In genomic region chr6:26394289-26394688, GRCh38 we compare ENCODE assay signal across 10 cellular contexts. TPM values are rescaled to one million over a fixed set of nuclear protein-coding genes. Genes with fewer than 3 reads are reported as not detected.
DNase-seq lines count a peak whose midpoint lies in the region; ATAC-seq and TF ChIP-seq lines count a peak whose summit lies in the region.
"Had no signal": no experiment of that assay in that cellular context is flagged by ENCODE, and none has a peak within 500 bp of the region (broad histone marks: within the 10 kb centered on the region; RNA-seq: fewer than 3 reads in every experiment).

No MANE protein-coding gene starts in this region.

- DNase-seq in COR-L47 (lab: John Stamatoyannopoulos, UW) (peak; percentile 29), NCI-H69 (lab: John Stamatoyannopoulos, UW) (peak; percentile 77), fibroblast of villous mesenchyme (ENCODE audit: low read depth) (peak; percentile 59), SIG-M5 (lab: John Stamatoyannopoulos, UW) (no peak)
- no peak for DNase-seq in CD4-positive, alpha-beta T cell
- DNase-seq in naive thymus-derived CD8-positive, alpha-beta T cell, result no peak
- DNase-seq: DMS79 treated with DMSO at 0.1 percent for 48 hours had no signal

- H3K27ac ChIP-seq in CD4-positive, alpha-beta T cell (ENCODE audit: low read depth, low read length), result no peak overlapping the region
- H3K27ac ChIP-seq: HL-60 had no signal

- no peak overlapping the region for H3K4me3 Mint-ChIP-seq in CD4-positive, alpha-beta T cell
- no peak overlapping the region for H3K4me3 Mint-ChIP-seq in naive thymus-derived CD8-positive, alpha-beta T cell
- H3K4me3 Mint-ChIP-seq: activated T-helper 1 cell treated with anti-CD3 and anti-CD28 coated beads, Interleukin-12 subunit alpha, Interleukin-12 subunit beta, Interleukin-2, Interleukin-4 antibody, amounts not matched to agents 30 ng/mL and 10 ng/mL and 1 ng/mL, durations not matched to agents 14 hours and 24 hours and 36 hours had no signal

- TF ChIP-seq CTCF in fibroblast of villous mesenchyme (IDR thresholded peaks at IDR 0.05; ENCODE audit: insufficient read depth, low read depth, low read length), result no peak
- TF ChIP-seq CTCF in CD4-positive, alpha-beta T cell (IDR thresholded peaks at IDR 0.05), result no peak

- POLR2A ChIA-PET in CD4-positive, alpha-beta T cell (lab: Charles Lee), result interaction anchor here (0.5 kb wide), 1 partner anchor 1397 kb away, joined by 3 read pairs; no protein-coding TSS in a partner anchor
- POLR2A ChIA-PET in naive thymus-derived CD8-positive, alpha-beta T cell (lab: Charles Lee), result interaction anchor here (0.8 kb wide), 1 partner anchor 10 kb away, joined by 3 read pairs; no protein-coding TSS in a partner anchor

- no peak overlapping the region for H3K27ac Mint-ChIP-seq in CD4-positive, alpha-beta T cell
- no peak overlapping the region for H3K27ac Mint-ChIP-seq in naive thymus-derived CD8-positive, alpha-beta T cell
- H3K27ac Mint-ChIP-seq: activated T-helper 1 cell treated with anti-CD3 and anti-CD28 coated beads, Interleukin-12 subunit alpha, Interleukin-12 subunit beta, Interleukin-2, Interleukin-4 antibody, amounts not matched to agents 30 ng/mL and 10 ng/mL and 1 ng/mL, durations not matched to agents 14 hours and 24 hours and 36 hours had no signal

- no peaks in the 10 kb centered on the region for H3K9me3 ChIP-seq in CD4-positive, alpha-beta T cell (ENCODE audit: control insufficient read depth, low read length)

- H3K9me3 Mint-ChIP-seq in CD4-positive, alpha-beta T cell, result no peaks in the 10 kb centered on the region
- H3K9me3 Mint-ChIP-seq in naive thymus-derived CD8-positive, alpha-beta T cell, result no peaks in the 10 kb centered on the region
- H3K9me3 Mint-ChIP-seq: activated T-helper 1 cell treated with anti-CD3 and anti-CD28 coated beads, Interleukin-12 subunit alpha, Interleukin-12 subunit beta, Interleukin-2, Interleukin-4 antibody, amounts not matched to agents 30 ng/mL and 10 ng/mL and 1 ng/mL, durations not matched to agents 14 hours and 24 hours and 36 hours had no signal

- no peak for ATAC-seq in CD4-positive, alpha-beta T cell (ENCODE audit: poor library complexity)
- no peak for ATAC-seq in naive thymus-derived CD8-positive, alpha-beta T cell
- ATAC-seq: Right ventricle myocardium inferior had no signal

- no peaks in the 10 kb centered on the region for H3K4me1 Mint-ChIP-seq in CD4-positive, alpha-beta T cell (ENCODE audit: low read depth)
- H3K4me1 Mint-ChIP-seq in naive thymus-derived CD8-positive, alpha-beta T cell, result peaks cover 5 to 14% (median 8%) of the 10 kb centered on the region in 4 donors

- H3K27me3 Mint-ChIP-seq in CD4-positive, alpha-beta T cell, result no peaks in the 10 kb centered on the region
- no peaks in the 10 kb centered on the region for H3K27me3 Mint-ChIP-seq in naive thymus-derived CD8-positive, alpha-beta T cell

- CTCF ChIA-PET in CD4-positive, alpha-beta T cell (lab: Charles Lee), result interaction anchor here (1.2 kb wide), 1 partner anchor 25 kb away, joined by 3 read pairs; no protein-coding TSS in a partner anchor

- no peaks in the 10 kb centered on the region for H3K27me3 ChIP-seq in CD4-positive, alpha-beta T cell (ENCODE audit: control insufficient read depth, insufficient read depth, low read length)

- intact Hi-C loops in CD4-positive, alpha-beta T cell (cut with DNase I, micrococcal nuclease), result loop anchor here in 1 of 2 experiments (5.0 kb wide), 1 partner anchor 42 kb away; no protein-coding TSS in a partner anchor

- H3K4me3 ChIP-seq in fibroblast of villous mesenchyme (ENCODE audit: low read depth, low read length), result no peak overlapping the region

- peaks cover 20% of the 10 kb centered on the region for H3K36me3 Mint-ChIP-seq in CD4-positive, alpha-beta T cell (ENCODE audit: low read depth)
- peaks cover 4 to 23% (median 14%) of the 10 kb centered on the region in 3 donors for H3K36me3 Mint-ChIP-seq in naive thymus-derived CD8-positive, alpha-beta T cell

RNA-seq across cellular contexts. Expression of gene BTN3A1, which starts 7.8 kb away (rescaled TPM):
- 22.5 and 39.3 TPM in 2 replicates for total RNA-seq in fibroblast of villous mesenchyme
- 100 to 1,000 TPM; 109 TPM for total RNA-seq in CD4-positive, alpha-beta T cell
- total RNA-seq in naive thymus-derived CD8-positive, alpha-beta T cell, result 100 to 1,000 TPM; 245 to 250 TPM
- polyA plus RNA-seq in naive thymus-derived CD8-positive, alpha-beta T cell, result 10 to 100 TPM; 39.8 to 63.0 (median 47.3) TPM

RNA-seq across cellular contexts. Expression of gene BTN2A2, which starts 11.4 kb away (rescaled TPM):
- 13.2 and 14.7 TPM in 2 replicates for total RNA-seq in fibroblast of villous mesenchyme
- 10 to 100 TPM in 1 of 2 experiments, 1 to 10 TPM in 1; 9.7 to 10.7 TPM for total RNA-seq in CD4-positive, alpha-beta T cell
- 10 to 100 TPM; 24.6 to 26.8 TPM for total RNA-seq in naive thymus-derived CD8-positive, alpha-beta T cell
- polyA plus RNA-seq in naive thymus-derived CD8-positive, alpha-beta T cell, result 1 to 10 TPM; 2.3 to 5.8 (median 2.7) TPM

RNA-seq across cellular contexts. Expression of gene BTN3A2, which starts 29.3 kb away (rescaled TPM):
- total RNA-seq in fibroblast of villous mesenchyme, result 15.1 and 35.4 TPM in 2 replicates
- total RNA-seq in CD4-positive, alpha-beta T cell, result 10 to 100 TPM; 40.6 to 45.5 TPM
- 100 to 1,000 TPM; 148 to 158 TPM for total RNA-seq in naive thymus-derived CD8-positive, alpha-beta T cell
- 100 to 1,000 TPM; 119 to 160 (median 151) TPM for polyA plus RNA-seq in naive thymus-derived CD8-positive, alpha-beta T cell

RNA-seq across cellular contexts. Expression of gene BTN3A3, which starts 46.0 kb away (rescaled TPM):
- total RNA-seq in fibroblast of villous mesenchyme, result 14.8 and 30.7 TPM in 2 replicates
- 10 to 100 TPM; 21.4 to 26.5 TPM for total RNA-seq in CD4-positive, alpha-beta T cell
- total RNA-seq in naive thymus-derived CD8-positive, alpha-beta T cell, result 100 to 1,000 TPM; 203 to 208 TPM
- 10 to 100 TPM; 65.0 to 80.2 (median 79.3) TPM for polyA plus RNA-seq in naive thymus-derived CD8-positive, alpha-beta T cell

Comparison
In these comparisons a context has a peak if more than half of its experiments do, and no peak if none do; other contexts are left out.
1. DNase-seq: peak in COR-L47 (single experiment), NCI-H69 (single experiment) and fibroblast of villous mesenchyme (single experiment); none in CD4-positive, alpha-beta T cell (0 of 10), SIG-M5 (single experiment) and naive thymus-derived CD8-positive, alpha-beta T cell (0 of 10).